In the genomic region with DNA sequence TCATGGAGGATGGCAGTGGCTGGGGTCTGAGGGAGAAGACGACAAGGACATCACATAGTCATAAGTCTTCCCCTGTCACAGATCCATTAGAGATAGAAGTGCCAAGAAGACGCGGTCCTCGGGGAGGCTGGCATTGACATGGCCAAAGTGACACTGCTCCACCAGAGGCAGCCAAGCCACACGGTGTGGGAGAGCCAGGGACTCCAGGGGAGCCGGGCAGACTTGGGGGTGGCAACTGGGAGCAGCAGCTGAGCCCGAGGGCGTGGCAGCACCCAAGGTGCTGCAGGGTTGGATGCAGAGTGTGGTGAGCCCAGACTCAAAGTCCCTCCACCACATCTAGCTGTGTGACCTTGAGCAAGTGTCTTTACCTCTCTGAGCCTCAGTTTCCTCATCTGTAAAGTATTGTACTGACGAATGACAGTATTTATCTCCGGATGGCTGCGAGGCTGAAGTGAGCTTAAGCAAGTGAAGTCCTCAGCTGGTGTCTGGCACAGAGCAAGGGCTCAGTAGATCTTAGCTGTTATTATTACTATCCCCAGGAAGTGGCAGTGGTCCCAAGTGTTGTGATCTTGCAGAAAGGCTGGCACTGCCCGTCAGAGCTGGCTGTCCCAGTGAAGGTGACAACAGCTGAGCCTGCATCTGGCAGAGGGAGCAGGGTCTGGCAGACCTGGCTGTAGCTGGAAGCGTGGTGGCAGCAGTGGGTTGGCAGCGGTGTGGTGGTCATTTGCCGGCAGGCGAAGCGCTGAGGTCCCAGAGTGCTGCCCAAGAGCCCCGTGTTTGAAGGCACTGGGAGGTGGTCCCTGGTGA, we compare ENCODE assay signal across 1 cellular context.
TF ChIP-seq lines count a peak whose summit lies in the region.

No MANE protein-coding gene starts in this region.

TF ChIP-seq in IMR-90, 13 proteins besides CTCF, POLR2A, EP300 and RAD21:
- TF ChIP-seq, protein P1, sequence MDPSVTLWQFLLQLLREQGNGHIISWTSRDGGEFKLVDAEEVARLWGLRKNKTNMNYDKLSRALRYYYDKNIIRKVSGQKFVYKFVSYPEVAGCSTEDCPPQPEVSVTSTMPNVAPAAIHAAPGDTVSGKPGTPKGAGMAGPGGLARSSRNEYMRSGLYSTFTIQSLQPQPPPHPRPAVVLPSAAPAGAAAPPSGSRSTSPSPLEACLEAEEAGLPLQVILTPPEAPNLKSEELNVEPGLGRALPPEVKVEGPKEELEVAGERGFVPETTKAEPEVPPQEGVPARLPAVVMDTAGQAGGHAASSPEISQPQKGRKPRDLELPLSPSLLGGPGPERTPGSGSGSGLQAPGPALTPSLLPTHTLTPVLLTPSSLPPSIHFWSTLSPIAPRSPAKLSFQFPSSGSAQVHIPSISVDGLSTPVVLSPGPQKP (IDR thresholded peaks at IDR 0.05; ENCODE audit: borderline replicate concordance, low read depth, low read length), result no peak
- no peak for TF ChIP-seq FOS (IDR thresholded peaks at IDR 0.05; ENCODE audit: low read depth, low read length)
- no peak for TF ChIP-seq CHD1 (IDR thresholded peaks at IDR 0.05; ENCODE audit: low read depth, low read length)
- no peak for TF ChIP-seq MXI1 (IDR thresholded peaks at IDR 0.05; ENCODE audit: borderline replicate concordance, low read depth, low read length)
- no peak for TF ChIP-seq NFE2L2 (IDR thresholded peaks at IDR 0.05; ENCODE audit: low read depth, low read length)
- TF ChIP-seq MAFK (IDR thresholded peaks at IDR 0.05; ENCODE audit: low read depth, low read length), result no peak
- TF ChIP-seq, protein P2, sequence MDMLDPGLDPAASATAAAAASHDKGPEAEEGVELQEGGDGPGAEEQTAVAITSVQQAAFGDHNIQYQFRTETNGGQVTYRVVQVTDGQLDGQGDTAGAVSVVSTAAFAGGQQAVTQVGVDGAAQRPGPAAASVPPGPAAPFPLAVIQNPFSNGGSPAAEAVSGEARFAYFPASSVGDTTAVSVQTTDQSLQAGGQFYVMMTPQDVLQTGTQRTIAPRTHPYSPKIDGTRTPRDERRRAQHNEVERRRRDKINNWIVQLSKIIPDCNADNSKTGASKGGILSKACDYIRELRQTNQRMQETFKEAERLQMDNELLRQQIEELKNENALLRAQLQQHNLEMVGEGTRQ (IDR thresholded peaks at IDR 0.05; ENCODE audit: low read depth, low read length), result no peak
- TF ChIP-seq BHLHE40 (IDR thresholded peaks at IDR 0.05; ENCODE audit: low read depth, low read length), result no peak
- TF ChIP-seq RCOR1 (IDR thresholded peaks at IDR 0.05; ENCODE audit: insufficient replicate concordance, low read length), result no peak
- no peak for TF ChIP-seq CEBPB (IDR thresholded peaks at IDR 0.05; ENCODE audit: low read depth, low read length)
- TF ChIP-seq RFX5 (IDR thresholded peaks at IDR 0.05; ENCODE audit: low read depth, low read length), result no peak
- TF ChIP-seq SMC3 (IDR thresholded peaks at IDR 0.05; ENCODE audit: low read depth, low read length), result no peak
- no peak for TF ChIP-seq MAZ (IDR thresholded peaks at IDR 0.05; ENCODE audit: borderline replicate concordance, low read depth, low read length)
TF ChIP-seq in IMR-90: peak in this region for 0.
